In genomic region chr4:2924765-2925301, GRCh38 we compare ENCODE assay signal across 11 cellular contexts. TPM values are rescaled to one million over a fixed set of nuclear protein-coding genes. Genes with fewer than 3 reads are reported as not detected.
DNase-seq lines count a peak whose midpoint lies in the region; ATAC-seq, FAIRE-seq and TF ChIP-seq lines count a peak whose summit lies in the region.
"Had no signal": no experiment of that assay in that cellular context is flagged by ENCODE, and none has a peak within 500 bp of the region (broad histone marks: within the 10 kb centered on the region; RNA-seq: fewer than 3 reads in every experiment).

No MANE protein-coding gene starts in this region.

- no peak overlapping the region for H3K4me3 Mint-ChIP-seq in activated T-cell treated with anti-CD3 and anti-CD28 coated beads, Interleukin-2, amount 50 U/mL, for 72 hours
- H3K4me3 Mint-ChIP-seq in memory B cell = no peak overlapping the region

- no peak for FAIRE-seq in HepG2 (lab: Jason Lieb, UNC)

- H3K27me3 Mint-ChIP-seq in activated T-cell treated with anti-CD3 and anti-CD28 coated beads, Interleukin-2, amount 50 U/mL, for 72 hours (ENCODE audit: low read depth) = no peaks in the 10 kb centered on the region
- H3K27me3 Mint-ChIP-seq in memory B cell = no peaks in the 10 kb centered on the region

- H3K4me1 Mint-ChIP-seq in activated T-cell treated with anti-CD3 and anti-CD28 coated beads, Interleukin-2, amount 50 U/mL, for 72 hours (ENCODE audit: low read depth) = peaks cover 33% of the 10 kb centered on the region
- peaks cover 33% of the 10 kb centered on the region for H3K4me1 Mint-ChIP-seq in memory B cell

- H3K4me1 ChIP-seq in right lobe of liver (peaks cover 0 to 16% (median 0%) of the 10 kb centered on the region in 4 donors), HepG2 (ENCODE audit: insufficient read depth, low read length) (peaks cover 3% of the 10 kb centered on the region), uterus (no peaks in the 10 kb centered on the region)

- CTCF ChIA-PET in HepG2 (lab: Yijun Ruan, JAX; ENCODE audit: low intra/inter-chr PET ratio, low total read pairs) = no interaction called here

- H4K20me1 ChIP-seq in HepG2 (ENCODE audit: insufficient read depth, low read length) = no peaks in the 10 kb centered on the region

- peak in 2 of 3 donors; percentile 21 to 47 for DNase-seq in right lobe of liver
- no peak for DNase-seq in HepG2 (ENCODE audit: low spot score)
- no peak for DNase-seq in activated T-cell treated with anti-CD3 and anti-CD28 coated beads, Interleukin-2, amount 50 U/mL, for 72 hours
- DNase-seq in memory B cell (ENCODE audit: low spot score in 2 of 2) = no peak
- DNase-seq in uterus = peak; percentile 11 to 19
- DNase-seq in effector CD8-positive, alpha-beta T cell (lab: John Stamatoyannopoulos, UW) = no peak
- DNase-seq: NCI-H524, transverse colon had no signal

- no peak overlapping the region for H3K4me3 ChIP-seq in right lobe of liver
- no peak overlapping the region for H3K4me3 ChIP-seq in HepG2 (replicated peaks in 1 of 3; ENCODE audit: insufficient read depth in 1 of 3, low read depth in 2 of 3, low read length in 3 of 3)
- no peak overlapping the region for H3K4me3 ChIP-seq in uterus
- H3K4me3 ChIP-seq: transverse colon had no signal

- no TSS peak for BruUV-seq in HepG2 (replicated peaks; lab: Mats Ljungman, UMichigan)

- H3K9me3 ChIP-seq in right lobe of liver (no peaks in the 10 kb centered on the region), HepG2 (ENCODE audit: low read length) (no peaks in the 10 kb centered on the region), uterus (no peaks in the 10 kb centered on the region)
- H3K9me3 ChIP-seq: transverse colon had no signal

- ATAC-seq in right lobe of liver (peak; percentile 41 to 75 (median 62)), HepG2 (no peak), memory B cell (ENCODE audit: low read depth) (no peak), GM21529 (IDR thresholded peaks at IDR 0.05; ENCODE audit: unreplicated experiment) (no peak), GM19395 (IDR thresholded peaks at IDR 0.05; ENCODE audit: unreplicated experiment) (no peak)
- ATAC-seq in activated T-cell treated with anti-CD3 and anti-CD28 coated beads, Interleukin-2, amount 50 U/mL, for 72 hours (replicated peaks in 1 of 2) = no peak

- peaks cover 14 to 29% of the 10 kb centered on the region in 2 donors for H3K36me3 Mint-ChIP-seq in activated T-cell treated with anti-CD3 and anti-CD28 coated beads, Interleukin-2, amount 50 U/mL, for 72 hours (ENCODE audit: insufficient read depth in 2 of 2)
- peaks cover 38% of the 10 kb centered on the region for H3K36me3 Mint-ChIP-seq in memory B cell

- peaks cover 0 to 56% (median 13%) of the 10 kb centered on the region in 4 donors for H3K36me3 ChIP-seq in right lobe of liver
- H3K36me3 ChIP-seq in HepG2 (replicated peaks in 1 of 2; ENCODE audit: control insufficient read depth in 1 of 2, insufficient read depth in 2 of 2, low read length in 2 of 2) = peaks cover 30 to 59% of the 10 kb centered on the region in 2 experiments
- H3K36me3 ChIP-seq in uterus = no peaks in the 10 kb centered on the region

- no peak for TF ChIP-seq POLR2A in right lobe of liver (IDR thresholded peaks at IDR 0.05)
- no peak for TF ChIP-seq POLR2A in HepG2 (IDR thresholded peaks at IDR 0.05; ENCODE audit: insufficient read depth in 1 of 2, low read depth in 2 of 2, low read length in 2 of 2)
- no peak for TF ChIP-seq POLR2A in uterus (IDR thresholded peaks at IDR 0.05)

- H2AFZ ChIP-seq in HepG2 (ENCODE audit: low read length) = no peak overlapping the region

- POLR2A ChIA-PET in HepG2 (lab: Yijun Ruan, JAX) = no interaction called here

- no peak overlapping the region for H3K4me2 ChIP-seq in HepG2 (ENCODE audit: low read depth, low read length)
- H3K4me2 ChIP-seq: KMS-11 had no signal

- intact Hi-C loops in right lobe of liver (cut with DNase I) = no loop called here
- intact Hi-C loops in HepG2 (cut with micrococcal nuclease; ENCODE audit: unreplicated experiment) = no loop called here
- intact Hi-C loops in uterus (cut with DNase I; ENCODE audit: low total_unique reads) = no loop called here

- H3K9ac ChIP-seq in HepG2 (ENCODE audit: insufficient read depth, low read depth, low read length) = no peak overlapping the region
- H3K9ac ChIP-seq: KMS-11 had no signal

- TF ChIP-seq CTCF in right lobe of liver (IDR thresholded peaks at IDR 0.05) (no peak), HepG2 (CRISPR knock-in tag; IDR thresholded peaks at IDR 0.05) (no peak), uterus (IDR thresholded peaks at IDR 0.05) (no peak)

- TF ChIP-seq EP300 in HepG2 (IDR thresholded peaks at IDR 0.05; ENCODE audit: low read depth in 2 of 2, low read length in 2 of 2) (no peak), HepG2 (CRISPR knock-in tag; IDR thresholded peaks at IDR 0.05; ENCODE audit: borderline replicate concordance) (no peak)

- H3K27ac Mint-ChIP-seq in activated T-cell treated with anti-CD3 and anti-CD28 coated beads, Interleukin-2, amount 50 U/mL, for 72 hours = peak overlapping the region; percentile 7
- peak overlapping the region; percentile 24 for H3K27ac Mint-ChIP-seq in memory B cell

- TF ChIP-seq RAD21 in HepG2 (CRISPR knock-in tag; IDR thresholded peaks at IDR 0.05) = no peak

- WGBS in right lobe of liver (ENCODE audit: insufficient coverage, low coverage, low lambda C conversion rate, missing lambda C conversion rate) = 45% methylated on average over 4 of the region's 7 CpGs
- WGBS in HepG2 (ENCODE audit: low lambda C conversion rate) = 79% methylated on average over 7 of the region's 7 CpGs

- H3K27ac ChIP-seq in right lobe of liver (peak overlapping the region in 1 of 3 donors; percentile 34), HepG2 (ENCODE audit: extremely low read length, insufficient read depth, low read length) (no peak overlapping the region), uterus (no peak overlapping the region)
- H3K27ac ChIP-seq: KMS-11, transverse colon had no signal

- peaks cover 0 to 2% of the 10 kb centered on the region in 2 donors for H3K9me3 Mint-ChIP-seq in activated T-cell treated with anti-CD3 and anti-CD28 coated beads, Interleukin-2, amount 50 U/mL, for 72 hours
- H3K9me3 Mint-ChIP-seq in memory B cell = peaks cover under 1% of the 10 kb centered on the region

- H3K27me3 ChIP-seq in right lobe of liver = no peaks in the 10 kb centered on the region
- no peaks in the 10 kb centered on the region for H3K27me3 ChIP-seq in HepG2 (ENCODE audit: control insufficient read depth in 1 of 2, insufficient read depth in 2 of 2, low read length in 2 of 2)
- no peaks in the 10 kb centered on the region for H3K27me3 ChIP-seq in uterus
- H3K27me3 ChIP-seq: transverse colon had no signal

- H3K79me2 ChIP-seq in HepG2 (ENCODE audit: insufficient read depth, low read length) = peaks cover 2% of the 10 kb centered on the region

- in situ Hi-C loops in HepG2 (cut with HindIII; ENCODE audit: extremely low pct_ligation_motif_present, low pct_unique_long_range_greater_than_20kb) = no loop called here

RNA-seq across cellular contexts. Expression of gene NOP14, which starts 38.4 kb away (rescaled TPM):
- total RNA-seq in right lobe of liver (10 to 100 TPM; 16.1 to 24.7 (median 19.5) TPM), HepG2 (2016; rRNA removed; fragmentation: Illumina TruSeq; extraction: Trizol) (47.9 and 63.4 TPM in 2 replicates), uterus (10 to 100 TPM in 3 of 4 donors, 1 to 10 TPM in 1; 2.0 to 22.5 (median 13.0) TPM)
- 11.5 and 13.9 TPM in 2 replicates for total RNA-seq in HepG2 (2016; cell fraction: cytosol; rRNA removed; fragmentation: Illumina TruSeq; extraction: Trizol; ENCODE audit: low read depth)
- 48.3 and 54.0 TPM in 2 replicates for total RNA-seq in HepG2 (2016; cell fraction: insoluble cytoplasmic fraction; rRNA removed; fragmentation: Illumina TruSeq; extraction: Trizol)
- 23.0 and 27.1 TPM in 2 replicates for total RNA-seq in HepG2 (2016; cell fraction: membrane; rRNA removed; fragmentation: Illumina TruSeq; extraction: Trizol)
- 25.4 and 26.5 TPM in 2 replicates for total RNA-seq in HepG2 (2016; cell fraction: nucleus; rRNA removed; fragmentation: Illumina TruSeq; extraction: Trizol)
- 6.8 and 6.9 TPM in 2 replicates for polyA plus RNA-seq in HepG2 (2011; rRNA removed)
- polyA plus RNA-seq in HepG2 (2011; cell fraction: cytosol; rRNA removed) = 4.8 and 5.2 TPM in 2 replicates
- 8.6 and 9.1 TPM in 2 replicates for polyA plus RNA-seq in HepG2 (2011; cell fraction: nucleus; rRNA removed)
- polyA plus RNA-seq in HepG2 (2012) = 23.7 and 25.5 TPM in 2 replicates
- 5.0 and 6.7 TPM in 2 replicates for polyA plus RNA-seq in HepG2 (2016; cell fraction: cytosol; fragmentation: Illumina TruSeq; extraction: Trizol; ENCODE audit: low read depth)
- 48.2 and 58.0 TPM in 2 replicates for polyA plus RNA-seq in HepG2 (2016; cell fraction: insoluble cytoplasmic fraction; fragmentation: Illumina TruSeq; extraction: Trizol; ENCODE audit: low read depth)
- 12.7 and 14.5 TPM in 2 replicates for polyA plus RNA-seq in HepG2 (2016; cell fraction: membrane; fragmentation: Illumina TruSeq; extraction: Trizol; ENCODE audit: low read depth)
- 36.4 and 41.5 TPM in 2 replicates for polyA plus RNA-seq in HepG2 (2016; cell fraction: nucleus; fragmentation: Illumina TruSeq; extraction: Trizol; ENCODE audit: insufficient read depth, low read depth)
- polyA minus RNA-seq in HepG2 (2011; rRNA and poly(A)+ RNA removed; ENCODE audit: low replicate concordance) = 7.1 and 9.6 TPM in 2 replicates
- polyA minus RNA-seq in HepG2 (2011; cell fraction: cytosol; rRNA and poly(A)+ RNA removed) = 10.4 and 14.8 TPM in 2 replicates
- 10.0 and 12.2 TPM in 2 replicates for polyA minus RNA-seq in HepG2 (2011; cell fraction: nucleus; rRNA and poly(A)+ RNA removed)
- total RNA-seq in activated T-cell treated with anti-CD3 and anti-CD28 coated beads, Interleukin-2, amount 50 U/mL, for 72 hours = 10 to 100 TPM; 72.0 to 75.8 TPM

RNA-seq across cellular contexts. Expression of gene GRK4, which starts 38.5 kb away (rescaled TPM):
- total RNA-seq in right lobe of liver = 1 to 10 TPM; 1.0 to 4.3 (median 2.8) TPM
- total RNA-seq in HepG2 (2016; rRNA removed; fragmentation: Illumina TruSeq; extraction: Trizol) = 2.0 and 2.5 TPM in 2 replicates
- 1.9 and 2.1 TPM in 2 replicates for total RNA-seq in HepG2 (2016; cell fraction: cytosol; rRNA removed; fragmentation: Illumina TruSeq; extraction: Trizol; ENCODE audit: low read depth)
- 2.5 and 3.1 TPM in 2 replicates for total RNA-seq in HepG2 (2016; cell fraction: insoluble cytoplasmic fraction; rRNA removed; fragmentation: Illumina TruSeq; extraction: Trizol)
- total RNA-seq in HepG2 (2016; cell fraction: membrane; rRNA removed; fragmentation: Illumina TruSeq; extraction: Trizol) = 4.7 and 4.9 TPM in 2 replicates
- total RNA-seq in HepG2 (2016; cell fraction: nucleus; rRNA removed; fragmentation: Illumina TruSeq; extraction: Trizol) = 1.2 and 1.4 TPM in 2 replicates
- 1.6 and 1.8 TPM in 2 replicates for polyA plus RNA-seq in HepG2 (2011; rRNA removed)
- 1.2 TPM in 2 replicates for polyA plus RNA-seq in HepG2 (2011; cell fraction: cytosol; rRNA removed)
- polyA plus RNA-seq in HepG2 (2011; cell fraction: nucleus; rRNA removed) = 1.2 and 1.3 TPM in 2 replicates
- polyA plus RNA-seq in HepG2 (2012) = 1.5 and 1.7 TPM in 2 replicates
- 2.8 TPM in 2 replicates for polyA plus RNA-seq in HepG2 (2016; cell fraction: cytosol; fragmentation: Illumina TruSeq; extraction: Trizol; ENCODE audit: low read depth)
- 3.0 TPM in 2 replicates for polyA plus RNA-seq in HepG2 (2016; cell fraction: insoluble cytoplasmic fraction; fragmentation: Illumina TruSeq; extraction: Trizol; ENCODE audit: low read depth)
- 4.7 TPM in 2 replicates for polyA plus RNA-seq in HepG2 (2016; cell fraction: membrane; fragmentation: Illumina TruSeq; extraction: Trizol; ENCODE audit: low read depth)
- 2.1 and 2.8 TPM in 2 replicates for polyA plus RNA-seq in HepG2 (2016; cell fraction: nucleus; fragmentation: Illumina TruSeq; extraction: Trizol; ENCODE audit: insufficient read depth, low read depth)
- 2.6 and 2.7 TPM in 2 replicates for polyA minus RNA-seq in HepG2 (2011; rRNA and poly(A)+ RNA removed; ENCODE audit: low replicate concordance)
- polyA minus RNA-seq in HepG2 (2011; cell fraction: cytosol; rRNA and poly(A)+ RNA removed) = 0.88 and 1.4 TPM in 2 replicates
- 1.4 and 3.2 TPM in 2 replicates for polyA minus RNA-seq in HepG2 (2011; cell fraction: nucleus; rRNA and poly(A)+ RNA removed)
- total RNA-seq in activated T-cell treated with anti-CD3 and anti-CD28 coated beads, Interleukin-2, amount 50 U/mL, for 72 hours = 1 to 10 TPM; 3.8 to 5.5 TPM
- total RNA-seq in uterus = 1 to 10 TPM in 3 of 4 donors, not detected in 1; 1.0 to 9.4 (median 6.0) TPM

Comparison
In these comparisons a context has a peak if more than half of its experiments do, and no peak if none do; other contexts are left out.
1. ATAC-seq: peak in right lobe of liver (4 of 4); none in HepG2 (single experiment), activated T-cell treated with anti-CD3 and anti-CD28 coated beads, Interleukin-2, amount 50 U/mL, for 72 hours (0 of 2), memory B cell (single experiment), GM21529 (single experiment) and GM19395 (single experiment).
2. DNase-seq: peak in right lobe of liver (2 of 3) and uterus (2 of 2); none in HepG2 (single experiment), activated T-cell treated with anti-CD3 and anti-CD28 coated beads, Interleukin-2, amount 50 U/mL, for 72 hours (0 of 2), memory B cell (0 of 2) and effector CD8-positive, alpha-beta T cell (single experiment).